ENCODE assay signal across 16 cellular contexts in the genomic region with DNA sequence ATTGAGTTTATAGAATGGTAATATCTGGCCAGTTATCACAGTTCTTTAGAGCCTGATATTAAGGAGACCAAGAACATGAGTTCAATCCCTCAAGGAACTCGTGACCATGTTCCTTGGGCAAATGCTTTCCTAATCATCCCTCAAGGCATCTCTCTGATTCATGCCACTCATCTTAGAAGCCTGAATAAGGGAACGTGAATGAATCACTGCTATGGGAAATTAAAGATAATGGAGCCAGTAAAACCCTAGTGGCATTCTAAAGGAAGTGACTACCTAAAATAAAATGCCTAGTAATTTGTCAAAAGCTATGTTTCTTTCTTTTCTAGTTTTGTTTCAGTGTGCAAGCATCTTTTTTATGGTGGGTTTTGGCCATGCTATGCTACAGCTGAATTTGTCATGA.
A peak's percentile ranks its signal among the peaks of the same experiment; 100 is the strongest.
DNase-seq lines count a peak whose midpoint lies in the region; ATAC-seq and TF ChIP-seq lines count a peak whose summit lies in the region.
"Had no signal": no experiment of that assay in that cellular context is flagged by ENCODE, and none has a peak within 500 bp of the region (broad histone marks: within the 10 kb centered on the region; RNA-seq: fewer than 3 reads in every experiment).

No MANE protein-coding gene starts in this region.

- ATAC-seq in SK-N-SH treated with all-trans-retinoic acid at 6 μM for 48 hours = no peak
- ATAC-seq: activated naive CD8-positive, alpha-beta T cell treated with anti-CD3 and anti-CD28 coated beads, Interleukin-2, amount 50 U/mL, for 24 hours had no signal

- H3K4me1 ChIP-seq in SK-N-SH (ENCODE audit: control insufficient read depth in 1 of 2, insufficient read depth in 2 of 2, low read depth in 1 of 2, low read length in 1 of 2) = no peaks in the 10 kb centered on the region; a peak in 1 of 4 replicates

- H3K9me2 ChIP-seq in SK-N-SH = no peaks in the 10 kb centered on the region

- H3K27me3 ChIP-seq in SK-N-SH (ENCODE audit: insufficient read depth) = no peaks in the 10 kb centered on the region

- TF ChIP-seq RAD21 in SK-N-SH (IDR thresholded peaks at IDR 0.05; ENCODE audit: low read length) = no peak

- no peak overlapping the region for H2AFZ ChIP-seq in SK-N-SH (ENCODE audit: low read depth)

- POLR2A ChIA-PET in SK-N-SH (lab: Yijun Ruan, JAX) = interaction anchor here (0.5 kb wide), 1 partner anchor 75 kb away, joined by 4 read pairs; no protein-coding TSS in a partner anchor

- H3K36me3 ChIP-seq in SK-N-SH (replicated peaks in 1 of 2; ENCODE audit: control insufficient read depth in 1 of 2, insufficient read depth in 2 of 2, low read length in 1 of 2) = no peaks in the 10 kb centered on the region

- no peak for DNase-seq in SK-N-SH
- peak; percentile 71 for DNase-seq in amniotic stem cell (lab: John Stamatoyannopoulos, UW)
- DNase-seq in fibroblast of villous mesenchyme (ENCODE audit: low read depth) = peak; percentile 0
- peak; percentile 88 for DNase-seq in stromal cell of bone marrow (ENCODE audit: low read depth)
- DNase-seq in substantia nigra (lab: John Stamatoyannopoulos, UW) = no peak
- no peak for DNase-seq in G401 (ENCODE audit: low spot score)
- no peak for DNase-seq in amygdala (lab: John Stamatoyannopoulos, UW)
- DNase-seq: activated CD4-positive, CD25-positive, alpha-beta regulatory T cell; activated naive CD8-positive, alpha-beta T cell treated with anti-CD3 and anti-CD28 coated beads, Interleukin-2, amount 50 U/mL, for 24 hours; Karpas-422; NCI-H2107; NK-92 treated with Interleukin-12 subunit alpha and Interleukin-12 subunit beta, amount 100 ng/mL, for 24 hours had no signal

- no peaks in the 10 kb centered on the region for H3K9me3 ChIP-seq in SK-N-SH

- in situ Hi-C loops in G401 (cut with HindIII; ENCODE audit: low sequenced_read_pairs) = no loop called here

- no peak for TF ChIP-seq EP300 in SK-N-SH (IDR thresholded peaks at IDR 0.05; ENCODE audit: borderline replicate concordance in 1 of 2, low read depth in 1 of 2, low read length in 1 of 2)

- H3K9ac ChIP-seq in SK-N-SH = no peak overlapping the region

- H3K27ac ChIP-seq in SK-N-SH (ENCODE audit: low read depth in 2 of 2, low read length in 1 of 2) (0 out of 4 replicates have a peak overlapping the region, but pooled peaks of 1 of the 2 experiments have one; percentile 16), substantia nigra (ENCODE audit: low read depth, low read length, poor library complexity, severe bottlenecking) (no peak overlapping the region)
- H3K27ac ChIP-seq: 22Rv1, SK-N-MC had no signal

- CTCF ChIA-PET in SK-N-SH (lab: Yijun Ruan, JAX) = no interaction called here

- TF ChIP-seq CTCF in SK-N-SH (IDR thresholded peaks at IDR 0.05) = peak; percentile 22; the same call in 1 of the 2 replicates
- TF ChIP-seq CTCF in fibroblast of villous mesenchyme (IDR thresholded peaks at IDR 0.05; ENCODE audit: insufficient read depth, low read depth, low read length) = no peak

- H3F3A ChIP-seq in SK-N-SH (replicated peaks; ENCODE audit: insufficient read depth) = no peaks in the 10 kb centered on the region

- H3K4me3 ChIP-seq in SK-N-SH (ENCODE audit: low read depth in 2 of 2, low read length in 1 of 2) = no peak overlapping the region
- H3K4me3 ChIP-seq in fibroblast of villous mesenchyme (ENCODE audit: low read depth, low read length) = no peak overlapping the region
- H3K4me3 ChIP-seq: lung, SK-N-MC had no signal

- WGBS in SK-N-SH (ENCODE audit: low lambda C conversion rate) = 0% methylated on average over 2 of the region's 2 CpGs

- no peak overlapping the region for H3K4me2 ChIP-seq in SK-N-SH

- no peaks in the 10 kb centered on the region for H3K79me2 ChIP-seq in SK-N-SH (ENCODE audit: insufficient read depth)

- no peaks in the 10 kb centered on the region for H4K20me1 ChIP-seq in SK-N-SH (ENCODE audit: insufficient read depth)

TF ChIP-seq in SK-N-SH, 30 proteins besides CTCF, POLR2A, EP300 and RAD21:
- TF ChIP-seq USF1 (IDR thresholded peaks at IDR 0.05; ENCODE audit: borderline replicate concordance, low read depth) (no peak), TAF1 (IDR thresholded peaks at IDR 0.05; ENCODE audit: borderline replicate concordance, low read depth, low read length) (no peak), USF2 (IDR thresholded peaks at IDR 0.05; ENCODE audit: borderline replicate concordance, low read depth, low read length) (no peak), GATA2 (CRISPR knock-in tag; IDR thresholded peaks at IDR 0.05) (no peak)
TF ChIP-seq in SK-N-SH: peak in this region for 0.

TF ChIP-seq in SK-N-SH treated with all-trans-retinoic acid at 6 μM for 48 hours, 23 proteins besides CTCF, POLR2A, EP300 and RAD21:
- TF ChIP-seq OSR1 (CRISPR knock-in tag; IDR thresholded peaks at IDR 0.05) = no peak
- no peak for TF ChIP-seq ESRRG (CRISPR knock-in tag; IDR thresholded peaks at IDR 0.05)
- no peak for TF ChIP-seq ZNF70 (CRISPR knock-in tag; IDR thresholded peaks at IDR 0.05)
- TF ChIP-seq CSDC2 (CRISPR knock-in tag; IDR thresholded peaks at IDR 0.05) = no peak

Comparison
In these comparisons a context has a peak if more than half of its experiments do, and no peak if none do; other contexts are left out.
1. DNase-seq: peak in amniotic stem cell (single experiment), fibroblast of villous mesenchyme (single experiment) and stromal cell of bone marrow (single experiment); none in SK-N-SH (single experiment), substantia nigra (0 of 49), G401 (single experiment) and amygdala (0 of 56).